Comparison of ENCODE assay signal across 16 cellular contexts in the genomic region with DNA sequence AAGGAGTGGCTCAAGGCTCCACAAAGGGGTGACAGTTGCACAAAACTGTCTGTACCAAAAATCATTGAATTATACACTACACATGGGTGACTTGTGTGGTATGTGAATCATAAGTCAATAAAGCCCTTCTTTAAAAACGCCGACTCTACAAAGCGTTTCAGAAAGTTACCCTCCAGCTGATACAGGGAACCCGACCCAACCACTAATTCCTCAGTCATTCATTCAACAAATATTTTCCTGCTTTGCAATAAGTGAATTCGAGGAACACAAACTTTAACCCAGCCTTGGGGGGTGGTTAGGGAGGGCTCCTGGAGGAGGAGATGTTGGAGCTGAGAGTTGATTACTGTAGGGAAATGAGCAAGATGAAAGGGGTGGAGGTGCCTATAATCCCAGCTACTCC. TPM values are rescaled to one million over a fixed set of nuclear protein-coding genes. Genes with fewer than 3 reads are reported as not detected.
DNase-seq lines count a peak whose midpoint lies in the region; ATAC-seq and TF ChIP-seq lines count a peak whose summit lies in the region.
"Had no signal": no experiment of that assay in that cellular context is flagged by ENCODE, and none has a peak within 500 bp of the region (broad histone marks: within the 10 kb centered on the region; RNA-seq: fewer than 3 reads in every experiment).

No MANE protein-coding gene starts in this region.

- H3K9me3 ChIP-seq in thoracic aorta: no peaks in the 10 kb centered on the region
- H3K9me3 ChIP-seq: heart left ventricle had no signal

- no peak for TF ChIP-seq CTCF in fibroblast of mammary gland (conservative IDR thresholded peaks at IDR 0.05; ENCODE audit: control insufficient read depth, insufficient read depth, low read depth, low read length)
- no peak for TF ChIP-seq CTCF in thoracic aorta (IDR thresholded peaks at IDR 0.05)

- ATAC-seq in thoracic aorta (ENCODE audit: insufficient number of reproducible peaks, low FRiP score, low read depth): no peak

- no peaks in the 10 kb centered on the region for H3K27me3 ChIP-seq in thoracic aorta (replicated peaks; ENCODE audit: insufficient read depth)
- H3K27me3 ChIP-seq: heart left ventricle had no signal

- DNase-seq in HCEC 1CT: peak; percentile 83
- DNase-seq in amniotic epithelial cell (ENCODE audit: low read depth): peak; percentile 48
- DNase-seq in fibroblast of mammary gland (ENCODE audit: low read depth): peak; percentile 59
- no peak for DNase-seq in thoracic aorta (ENCODE audit: low spot score)
- DNase-seq in NCI-H748 (lab: John Stamatoyannopoulos, UW; ENCODE audit: unreplicated experiment): no peak
- DNase-seq in RKO (ENCODE audit: low spot score): no peak
- DNase-seq in activated T-cell treated with anti-CD3 and anti-CD28 coated beads for 4 hours: no peak
- DNase-seq: activated CD4-positive, CD25-positive, alpha-beta regulatory T cell treated with anti-CD3 and anti-CD28 coated beads, Interleukin-2, amount 50 U/mL, for 72 hours; activated naive CD4-positive, alpha-beta T cell treated with anti-CD3 and anti-CD28 coated beads for 36 hours; central memory CD4-positive, alpha-beta T cell; heart left ventricle; kidney; NCI-H2029 treated with DMSO at 0.1 percent for 48 hours; NCI-H748 treated with DMSO at 0.1 percent for 48 hours; RPMI8226 had no signal

- H3K27ac ChIP-seq in thoracic aorta: peak overlapping the region; percentile 65 to 86
- H3K27ac ChIP-seq: C4-2B had no signal

- peaks cover 3 to 16% of the 10 kb centered on the region in 2 donors for H3K4me1 ChIP-seq in thoracic aorta (ENCODE audit: control insufficient read depth in 1 of 2, low read depth in 2 of 2)

- H3K4me3 ChIP-seq in fibroblast of mammary gland (ENCODE audit: control insufficient read depth, low read depth, low read length): no peak overlapping the region
- no peak overlapping the region for H3K4me3 ChIP-seq in thoracic aorta
- H3K4me3 ChIP-seq: heart left ventricle had no signal

- H3K36me3 ChIP-seq in thoracic aorta: peaks cover under 1% of the 10 kb centered on the region

RNA-seq across cellular contexts. Expression of a gene that starts 32.0 kb away (rescaled TPM):
- 100 to 1,000 TPM; 687 to 905 TPM for total RNA-seq in thoracic aorta

RNA-seq across cellular contexts. Expression of a gene that starts 56.5 kb away (rescaled TPM):
- 10 to 100 TPM; 36.0 to 78.4 TPM for total RNA-seq in thoracic aorta

RNA-seq across cellular contexts. Expression of a gene that starts 57.2 kb away (rescaled TPM):
- total RNA-seq in thoracic aorta: 100 to 1,000 TPM; 101 to 133 TPM

Comparison
In these comparisons a context has a peak if more than half of its experiments do, and no peak if none do; other contexts are left out.
1. DNase-seq: peak in HCEC 1CT (single experiment), amniotic epithelial cell (single experiment) and fibroblast of mammary gland (single experiment); none in thoracic aorta (single experiment), NCI-H748 (single experiment), RKO (single experiment) and activated T-cell treated with anti-CD3 and anti-CD28 coated beads for 4 hours (single experiment).